23 cellular contexts compared by ENCODE assay signal in genomic region chr18:79775441-79776221, GRCh38. TPM values are rescaled to one million over a fixed set of nuclear protein-coding genes. Genes with fewer than 3 reads are reported as not detected.
"Had no signal": no experiment of that assay in that cellular context is flagged by ENCODE, and none has a peak within 500 bp of the region (broad histone marks: within the 10 kb centered on the region; RNA-seq: fewer than 3 reads in every experiment).

No MANE protein-coding gene starts in this region.

- H3K36me3 ChIP-seq: heart right ventricle had no signal

- H3K27ac ChIP-seq: coronary artery, heart right ventricle, VCaP had no signal

- H3K4me1 ChIP-seq: heart right ventricle had no signal

- ATAC-seq: activated CD4-positive, CD25-positive, alpha-beta regulatory T cell treated with anti-CD3 and anti-CD28 coated beads, Interleukin-2, amount 50 U/mL, for 24 hours; activated CD8-positive, alpha-beta T cell treated with anti-CD3 and anti-CD28 coated beads, Interleukin-2, amount 10 ng/mL, durations not matched to agents 7 days and 5 days; activated T-cell treated with anti-CD3 and anti-CD28 coated beads, Interleukin-2, amount 50 U/mL, for 4 hours; heart right ventricle; left colon; naive thymus-derived CD4-positive, alpha-beta T cell; SK-N-SH treated with all-trans-retinoic acid at 6 μM for 48 hours; stimulated activated effector memory CD8-positive, alpha-beta T cell treated with anti-CD3 and anti-CD28 coated beads, Interleukin-12 subunit alpha, Interleukin-12 subunit beta, amount 100 ng/mL, for 72 hours; stimulated activated naive CD8-positive, alpha-beta T cell treated with anti-CD3 and anti-CD28 coated beads, Interleukin-15, amount 100 ng/mL, for 72 hours; T-cell had no signal

- H3K4me3 ChIP-seq: coronary artery, heart right ventricle had no signal

- DNase-seq: activated CD4-positive, alpha-beta T cell treated with anti-CD3 and anti-CD28 coated beads, Interleukin-2, amount 10 ng/mL, durations not matched to agents 7 days and 5 days; activated CD8-positive, alpha-beta T cell treated with anti-CD3 and anti-CD28 coated beads, Interleukin-2, amount 10 ng/mL, durations not matched to agents 7 days and 5 days; activated naive CD4-positive, alpha-beta T cell treated with anti-CD3 and anti-CD28 coated beads, Interleukin-2, amount 10 ng/mL, durations not matched to agents 7 days and 5 days; activated T-cell treated with anti-CD3 and anti-CD28 coated beads, Interleukin-2, amount 50 U/mL, for 4 hours; amygdala; cerebellar nuclear complex; foreskin fibroblast; heart right ventricle; islet precursor cell; stimulated activated CD4-positive, alpha-beta T cell treated with anti-CD3 and anti-CD28 coated beads, Interleukin-2, amount 100 ng/mL, for 24 hours; stimulated activated naive CD8-positive, alpha-beta T cell treated with anti-CD3 and anti-CD28 coated beads, Interleukin-15, amount 100 ng/mL, for 72 hours; T-cell; trophoblast cell had no signal

RNA-seq across cellular contexts. Expression of gene KCNG2, which starts 22.1 kb away (rescaled TPM):
- total RNA-seq: activated CD4-positive, alpha-beta T cell treated with anti-CD3 and anti-CD28 coated beads, Interleukin-2, amount 10 ng/mL, durations not matched to agents 7 days and 5 days; activated CD8-positive, alpha-beta T cell treated with anti-CD3 and anti-CD28 coated beads, Interleukin-2, amount 10 ng/mL, durations not matched to agents 7 days and 5 days; activated T-cell treated with anti-CD3 and anti-CD28 coated beads, Interleukin-2, amount 50 U/mL, for 4 hours; epithelial cell of proximal tubule; left colon; naive thymus-derived CD4-positive, alpha-beta T cell; neural crest cell; progenitor cell of endocrine pancreas; T-cell had no signal
- polyA plus RNA-seq: naive thymus-derived CD4-positive, alpha-beta T cell had no signal
